ENCODE assay signal across 8 cellular contexts in the genomic region with DNA sequence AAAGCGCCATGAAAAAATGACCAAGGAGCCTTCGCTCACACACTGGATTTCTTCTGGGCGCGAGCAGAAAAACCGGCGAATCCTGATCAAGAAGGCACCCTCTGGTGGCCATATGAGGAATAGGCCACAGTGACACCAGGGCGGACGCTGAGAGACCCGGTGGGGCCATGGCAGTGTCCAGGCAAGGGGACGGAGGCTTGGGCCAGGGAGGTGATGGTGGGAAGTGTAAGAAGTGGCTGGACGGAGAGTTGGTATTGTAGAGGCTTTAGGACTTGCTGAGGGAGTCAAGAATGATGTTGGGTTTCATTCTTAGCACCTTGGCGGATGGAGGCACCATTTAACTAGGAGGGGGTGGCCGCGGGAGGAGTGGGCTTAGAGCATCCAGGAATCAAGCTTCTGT. TPM values are rescaled to one million over a fixed set of nuclear protein-coding genes. Genes with fewer than 3 reads are reported as not detected.
A peak's percentile ranks its signal among the peaks of the same experiment; 100 is the strongest.
DNase-seq lines count a peak whose midpoint lies in the region; ATAC-seq, FAIRE-seq and TF ChIP-seq lines count a peak whose summit lies in the region.

No MANE protein-coding gene starts in this region.

- ATAC-seq in pancreas (peak; percentile 77 to 94 (median 91)), HG03354 (IDR thresholded peaks at IDR 0.05; ENCODE audit: poor library complexity, severe bottlenecking, unreplicated experiment) (no peak)

- intact Hi-C loops in pancreas (cut with DNase I): no loop called here

- no peaks in the 10 kb centered on the region for H3K9me2 ChIP-seq in GM23248 (ENCODE audit: insufficient read depth)

- H3K9ac ChIP-seq in GM23248 (no peak overlapping the region), NT2/D1 (ENCODE audit: insufficient read length, low read depth) (peak overlapping the region; percentile 36)

- H3K4me1 ChIP-seq in BE2C: peaks cover 7% of the 10 kb centered on the region
- 0 out of 2 replicates have a peak, but pooled peaks cover 3% of the 10 kb centered on the region for H3K4me1 ChIP-seq in GM23248 (ENCODE audit: insufficient read depth)
- H3K4me1 ChIP-seq in NT2/D1 (ENCODE audit: insufficient read depth, insufficient read length): no peaks in the 10 kb centered on the region
- H3K4me1 ChIP-seq in pancreas: no peaks in the 10 kb centered on the region

- DNase-seq in BE2C (peak; percentile 70), GM23248 (peak; percentile 78), NT2/D1 (ENCODE audit: low read depth, low spot score) (no peak), fibroblast of mammary gland (ENCODE audit: low read depth) (peak; percentile 51), pancreas (peak in 4 of 6 donors; percentile 25 to 76 (median 52)), Ammon's horn (ENCODE audit: low spot score) (no peak)
- DNase-seq in activated T-cell treated with anti-CD3 and anti-CD28 coated beads, Interleukin-2, amount 50 U/mL, for 1 hour: peak; percentile 71

- WGBS in GM23248 (ENCODE audit: low coverage in 1 of 2, low lambda C conversion rate in 2 of 2, missing lambda C conversion rate in 2 of 2), 2 experiments: 22 to 24% methylated on average over 14 of the region's 14 CpGs
- WGBS in pancreas, 2 donors: 21 to 22% methylated on average over 14 of the region's 14 CpGs

- no peaks in the 10 kb centered on the region for H3K36me3 ChIP-seq in BE2C
- no peaks in the 10 kb centered on the region for H3K36me3 ChIP-seq in GM23248 (ENCODE audit: low read depth)
- no peaks in the 10 kb centered on the region for H3K36me3 ChIP-seq in NT2/D1 (ENCODE audit: insufficient read depth, insufficient read length, low read length)
- no peaks in the 10 kb centered on the region for H3K36me3 ChIP-seq in pancreas

- no peak overlapping the region for H3K4me2 ChIP-seq in GM23248 (ENCODE audit: unreplicated experiment)

- in situ Hi-C loops in GM23248 (cut with MboI): no loop called here

- H4K20me1 ChIP-seq in GM23248 (ENCODE audit: insufficient read depth): no peaks in the 10 kb centered on the region

- no peaks in the 10 kb centered on the region for H3K27me3 ChIP-seq in BE2C
- H3K27me3 ChIP-seq in GM23248 (replicated peaks; ENCODE audit: insufficient read depth): no peaks in the 10 kb centered on the region
- H3K27me3 ChIP-seq in NT2/D1 (ENCODE audit: insufficient read depth, insufficient read length): peaks cover 18% of the 10 kb centered on the region
- peaks cover 0 to 14% (median 0%) of the 10 kb centered on the region in 4 donors for H3K27me3 ChIP-seq in pancreas

- H3K9me3 ChIP-seq in BE2C (peaks cover 10% of the 10 kb centered on the region), GM23248 (ENCODE audit: low read depth) (no peaks in the 10 kb centered on the region), NT2/D1 (ENCODE audit: insufficient read depth, low read length) (peaks cover 20% of the 10 kb centered on the region; the same call in 1 of the 2 replicates), pancreas (no peaks in the 10 kb centered on the region)

- no peak for FAIRE-seq in pancreas (lab: Jason Lieb, UNC)

- TF ChIP-seq CTCF in BE2C (IDR thresholded peaks at IDR 0.05; ENCODE audit: low read depth, low read length): peak; percentile 92
- peak; percentile 93 for TF ChIP-seq CTCF in fibroblast of mammary gland (conservative IDR thresholded peaks at IDR 0.05; ENCODE audit: control insufficient read depth, insufficient read depth, low read depth, low read length)
- peak; percentile 83 to 93 (median 87) for TF ChIP-seq CTCF in pancreas (IDR thresholded peaks at IDR 0.05)

- H3K27ac ChIP-seq in GM23248 (no peak overlapping the region), pancreas (no peak overlapping the region)

- H3K79me2 ChIP-seq in GM23248 (ENCODE audit: insufficient read depth): no peaks in the 10 kb centered on the region

- H3F3A ChIP-seq in GM23248 (ENCODE audit: insufficient read depth): no peaks in the 10 kb centered on the region

- H2AFZ ChIP-seq in GM23248: no peak overlapping the region

- peak overlapping the region; percentile 22; the same call in 1 of the 2 replicates for H3K4me3 ChIP-seq in BE2C (ENCODE audit: low read depth, low read length)
- no peak overlapping the region for H3K4me3 ChIP-seq in GM23248
- no peak overlapping the region for H3K4me3 ChIP-seq in NT2/D1 (ENCODE audit: insufficient read length, low read depth)
- H3K4me3 ChIP-seq in fibroblast of mammary gland (ENCODE audit: control insufficient read depth, low read depth, low read length): no peak overlapping the region
- no peak overlapping the region for H3K4me3 ChIP-seq in pancreas

RNA-seq across cellular contexts. Expression of a gene that starts 16.9 kb away (rescaled TPM):
- 9.8 TPM for polyA plus RNA-seq in BE2C (2012; ENCODE audit: insufficient read depth, insufficient read length, low read depth)
- 32.8 and 35.1 TPM in 2 replicates for total RNA-seq in GM23248 (2014; rRNA removed; shearing (Covaris generic))
- polyA plus RNA-seq in GM23248 (2016; fragmentation: Nextera tagmentation; extraction: Ambion mirVana) (34.9 and 36.3 TPM in 2 replicates), pancreas (1 to 10 TPM; 2.2 to 3.7 TPM)
- total RNA-seq in pancreas: 10 to 100 TPM in 1 of 6 donors, 1 to 10 TPM in 4, under 1 TPM in 1; 0.91 to 12.8 (median 3.2) TPM

RNA-seq across cellular contexts. Expression of a gene that starts 21.4 kb away (rescaled TPM):
- polyA plus RNA-seq in BE2C (2012; ENCODE audit: insufficient read depth, insufficient read length, low read depth): 0.99 TPM
- not detected in 2 replicates for total RNA-seq in GM23248 (2014; rRNA removed; shearing (Covaris generic))
- polyA plus RNA-seq in GM23248 (2016; fragmentation: Nextera tagmentation; extraction: Ambion mirVana) (not detected in 2 replicates), pancreas (1 to 10 TPM; 2.0 to 3.5 TPM)
- total RNA-seq in pancreas: 10 to 100 TPM in 2 of 6 donors, 1 to 10 TPM in 3, under 1 TPM in 1; 0.79 to 12.0 (median 3.4) TPM

RNA-seq across cellular contexts. Expression of a gene that starts 48.7 kb away (rescaled TPM):
- polyA plus RNA-seq in BE2C (2012; ENCODE audit: insufficient read depth, insufficient read length, low read depth): 1.7 TPM
- not detected in 2 replicates for total RNA-seq in GM23248 (2014; rRNA removed; shearing (Covaris generic))
- not detected in 2 replicates for polyA plus RNA-seq in GM23248 (2016; fragmentation: Nextera tagmentation; extraction: Ambion mirVana)
- total RNA-seq in pancreas: 1 to 10 TPM in 3 of 6 donors, under 1 TPM in 3; 0.32 to 1.6 (median 0.94) TPM
- polyA plus RNA-seq in pancreas: 1 to 10 TPM; 3.3 to 8.7 TPM

Comparison
In these comparisons a context has a peak if more than half of its experiments do, and no peak if none do; other contexts are left out.
1. DNase-seq: peak in BE2C (single experiment), GM23248 (single experiment), activated T-cell treated with anti-CD3 and anti-CD28 coated beads, Interleukin-2, amount 50 U/mL, for 1 hour (single experiment), fibroblast of mammary gland (single experiment) and pancreas (4 of 6); none in NT2/D1 (single experiment) and Ammon's horn (single experiment).
2. Peak in every context shown above with its lines, with median percentiles within 50 percentile points of each other: CTCF ChIP-seq.